In genomic region chr17:2030779-2031163, GRCh38 we compare ENCODE assay signal across 1 cellular context.
TF ChIP-seq lines count a peak whose summit lies in the region.

No MANE protein-coding gene starts in this region.

TF ChIP-seq in HepG2, 621 proteins besides CTCF, POLR2A, EP300 and RAD21 (continued from another document):
- TF ChIP-seq, protein P1, sequence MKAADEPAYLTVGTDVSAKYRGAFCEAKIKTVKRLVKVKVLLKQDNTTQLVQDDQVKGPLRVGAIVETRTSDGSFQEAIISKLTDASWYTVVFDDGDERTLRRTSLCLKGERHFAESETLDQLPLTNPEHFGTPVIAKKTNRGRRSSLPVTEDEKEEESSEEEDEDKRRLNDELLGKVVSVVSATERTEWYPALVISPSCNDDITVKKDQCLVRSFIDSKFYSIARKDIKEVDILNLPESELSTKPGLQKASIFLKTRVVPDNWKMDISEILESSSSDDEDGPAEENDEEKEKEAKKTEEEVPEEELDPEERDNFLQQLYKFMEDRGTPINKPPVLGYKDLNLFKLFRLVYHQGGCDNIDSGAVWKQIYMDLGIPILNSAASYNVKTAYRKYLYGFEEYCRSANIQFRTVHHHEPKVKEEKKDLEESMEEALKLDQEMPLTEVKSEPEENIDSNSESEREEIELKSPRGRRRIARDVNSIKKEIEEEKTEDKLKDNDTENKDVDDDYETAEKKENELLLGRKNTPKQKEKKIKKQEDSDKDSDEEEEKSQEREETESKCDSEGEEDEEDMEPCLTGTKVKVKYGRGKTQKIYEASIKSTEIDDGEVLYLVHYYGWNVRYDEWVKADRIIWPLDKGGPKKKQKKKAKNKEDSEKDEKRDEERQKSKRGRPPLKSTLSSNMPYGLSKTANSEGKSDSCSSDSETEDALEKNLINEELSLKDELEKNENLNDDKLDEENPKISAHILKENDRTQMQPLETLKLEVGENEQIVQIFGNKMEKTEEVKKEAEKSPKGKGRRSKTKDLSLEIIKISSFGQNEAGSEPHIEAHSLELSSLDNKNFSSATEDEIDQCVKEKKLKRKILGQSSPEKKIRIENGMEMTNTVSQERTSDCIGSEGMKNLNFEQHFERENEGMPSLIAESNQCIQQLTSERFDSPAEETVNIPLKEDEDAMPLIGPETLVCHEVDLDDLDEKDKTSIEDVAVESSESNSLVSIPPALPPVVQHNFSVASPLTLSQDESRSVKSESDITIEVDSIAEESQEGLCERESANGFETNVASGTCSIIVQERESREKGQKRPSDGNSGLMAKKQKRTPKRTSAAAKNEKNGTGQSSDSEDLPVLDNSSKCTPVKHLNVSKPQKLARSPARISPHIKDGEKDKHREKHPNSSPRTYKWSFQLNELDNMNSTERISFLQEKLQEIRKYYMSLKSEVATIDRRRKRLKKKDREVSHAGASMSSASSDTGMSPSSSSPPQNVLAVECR (CRISPR knock-in tag; IDR thresholded peaks at IDR 0.05; ENCODE audit: borderline replicate concordance), result no peak
- no peak; the same call in 1 of the 2 replicates for TF ChIP-seq SAP130 (CRISPR knock-in tag; IDR thresholded peaks at IDR 0.05; ENCODE audit: low read depth)
- TF ChIP-seq, protein P2, sequence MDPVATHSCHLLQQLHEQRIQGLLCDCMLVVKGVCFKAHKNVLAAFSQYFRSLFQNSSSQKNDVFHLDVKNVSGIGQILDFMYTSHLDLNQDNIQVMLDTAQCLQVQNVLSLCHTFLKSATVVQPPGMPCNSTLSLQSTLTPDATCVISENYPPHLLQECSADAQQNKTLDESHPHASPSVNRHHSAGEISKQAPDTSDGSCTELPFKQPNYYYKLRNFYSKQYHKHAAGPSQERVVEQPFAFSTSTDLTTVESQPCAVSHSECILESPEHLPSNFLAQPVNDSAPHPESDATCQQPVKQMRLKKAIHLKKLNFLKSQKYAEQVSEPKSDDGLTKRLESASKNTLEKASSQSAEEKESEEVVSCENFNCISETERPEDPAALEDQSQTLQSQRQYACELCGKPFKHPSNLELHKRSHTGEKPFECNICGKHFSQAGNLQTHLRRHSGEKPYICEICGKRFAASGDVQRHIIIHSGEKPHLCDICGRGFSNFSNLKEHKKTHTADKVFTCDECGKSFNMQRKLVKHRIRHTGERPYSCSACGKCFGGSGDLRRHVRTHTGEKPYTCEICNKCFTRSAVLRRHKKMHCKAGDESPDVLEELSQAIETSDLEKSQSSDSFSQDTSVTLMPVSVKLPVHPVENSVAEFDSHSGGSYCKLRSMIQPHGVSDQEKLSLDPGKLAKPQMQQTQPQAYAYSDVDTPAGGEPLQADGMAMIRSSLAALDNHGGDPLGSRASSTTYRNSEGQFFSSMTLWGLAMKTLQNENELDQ (CRISPR knock-in tag; IDR thresholded peaks at IDR 0.05; ENCODE audit: borderline replicate concordance), result no peak
- no peak for TF ChIP-seq TARDBP (CRISPR knock-in tag; IDR thresholded peaks at IDR 0.05)
- no peak for TF ChIP-seq ZNF616 (CRISPR knock-in tag; IDR thresholded peaks at IDR 0.05; ENCODE audit: low read depth)
- TF ChIP-seq ZNF724P (CRISPR knock-in tag; IDR thresholded peaks at IDR 0.05; ENCODE audit: borderline replicate concordance), result no peak
- 0 out of 2 replicates have a peak, but pooled peaks have one; percentile 60 for TF ChIP-seq MIXL1 (CRISPR knock-in tag; IDR thresholded peaks at IDR 0.05)
- TF ChIP-seq MAFF (IDR thresholded peaks at IDR 0.05; ENCODE audit: low read depth, low read length), result no peak
- TF ChIP-seq SP140L (CRISPR knock-in tag; IDR thresholded peaks at IDR 0.05; ENCODE audit: borderline replicate concordance), result no peak
- TF ChIP-seq, protein P3, sequence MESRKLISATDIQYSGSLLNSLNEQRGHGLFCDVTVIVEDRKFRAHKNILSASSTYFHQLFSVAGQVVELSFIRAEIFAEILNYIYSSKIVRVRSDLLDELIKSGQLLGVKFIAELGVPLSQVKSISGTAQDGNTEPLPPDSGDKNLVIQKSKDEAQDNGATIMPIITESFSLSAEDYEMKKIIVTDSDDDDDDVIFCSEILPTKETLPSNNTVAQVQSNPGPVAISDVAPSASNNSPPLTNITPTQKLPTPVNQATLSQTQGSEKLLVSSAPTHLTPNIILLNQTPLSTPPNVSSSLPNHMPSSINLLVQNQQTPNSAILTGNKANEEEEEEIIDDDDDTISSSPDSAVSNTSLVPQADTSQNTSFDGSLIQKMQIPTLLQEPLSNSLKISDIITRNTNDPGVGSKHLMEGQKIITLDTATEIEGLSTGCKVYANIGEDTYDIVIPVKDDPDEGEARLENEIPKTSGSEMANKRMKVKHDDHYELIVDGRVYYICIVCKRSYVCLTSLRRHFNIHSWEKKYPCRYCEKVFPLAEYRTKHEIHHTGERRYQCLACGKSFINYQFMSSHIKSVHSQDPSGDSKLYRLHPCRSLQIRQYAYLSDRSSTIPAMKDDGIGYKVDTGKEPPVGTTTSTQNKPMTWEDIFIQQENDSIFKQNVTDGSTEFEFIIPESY (CRISPR knock-in tag; IDR thresholded peaks at IDR 0.05), result no peak
- no peak for TF ChIP-seq ZNF773 (CRISPR knock-in tag; IDR thresholded peaks at IDR 0.05; ENCODE audit: borderline replicate concordance)
